In the genomic region with DNA sequence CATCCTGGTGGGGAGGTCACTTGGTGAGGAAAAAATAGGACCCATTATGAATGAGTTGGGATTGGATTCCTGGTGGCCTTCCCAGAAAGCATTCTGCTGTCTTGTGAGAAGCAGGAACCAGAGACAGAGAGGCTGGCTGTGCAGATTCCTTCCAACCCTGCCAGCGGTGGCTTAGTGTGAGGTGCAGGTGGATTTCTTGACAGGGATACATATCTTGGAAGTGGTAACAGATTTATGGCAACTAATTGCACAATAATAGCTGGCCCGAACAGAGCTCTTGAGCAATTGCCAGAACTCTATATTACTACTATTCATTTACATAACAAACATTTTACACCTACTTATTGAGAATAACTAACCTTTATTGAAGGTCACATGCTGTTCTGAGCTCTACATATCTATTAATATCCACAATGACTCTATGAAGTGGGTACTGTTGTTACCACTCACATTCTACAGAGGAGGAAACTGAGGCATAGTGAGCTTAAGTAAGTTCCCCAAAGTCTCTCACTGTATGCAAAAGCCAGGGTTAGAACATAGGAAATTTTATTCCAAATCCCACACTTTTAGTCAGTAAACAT, we compare ENCODE assay signal across 23 cellular contexts.
DNase-seq lines count a peak whose midpoint lies in the region; ATAC-seq, FAIRE-seq and TF ChIP-seq lines count a peak whose summit lies in the region.
"Had no signal": no experiment of that assay in that cellular context is flagged by ENCODE, and none has a peak within 500 bp of the region (broad histone marks: within the 10 kb centered on the region; RNA-seq: fewer than 3 reads in every experiment).

No MANE protein-coding gene starts in this region.

- no peaks in the 10 kb centered on the region for H3K36me3 Mint-ChIP-seq in activated naive CD8-positive, alpha-beta T cell treated with anti-CD3 and anti-CD28 coated beads for 36 hours
- H3K36me3 Mint-ChIP-seq: IgD-negative memory B cell; mesothelial cell of epicardium; naive thymus-derived CD8-positive, alpha-beta T cell had no signal

- peak; percentile 89 for ATAC-seq in Right ventricle myocardium superior (ENCODE audit: poor library complexity)
- peak; percentile 35 to 70 for ATAC-seq in right cardiac atrium
- ATAC-seq: naive thymus-derived CD8-positive, alpha-beta T cell; sciatic nerve had no signal

- H3K9me3 Mint-ChIP-seq in activated naive CD8-positive, alpha-beta T cell treated with anti-CD3 and anti-CD28 coated beads for 36 hours: no peaks in the 10 kb centered on the region
- H3K9me3 Mint-ChIP-seq: activated naive CD4-positive, alpha-beta T cell treated with anti-CD3 and anti-CD28 coated beads for 36 hours; activated T-cell treated with anti-CD3 and anti-CD28 coated beads, Interleukin-2, amount 50 U/mL, for 24 hours; H9; IgD-negative memory B cell; naive thymus-derived CD8-positive, alpha-beta T cell had no signal

- H3K4me3 ChIP-seq in bronchial epithelial cell (ENCODE audit: low read depth, low read length) (no peak overlapping the region), right cardiac atrium (ENCODE audit: low read length) (no peak overlapping the region)

- FAIRE-seq in bronchial epithelial cell (lab: Jason Lieb, UNC): no peak

- H3K27ac Mint-ChIP-seq in activated naive CD8-positive, alpha-beta T cell treated with anti-CD3 and anti-CD28 coated beads for 36 hours: no peak overlapping the region
- H3K27ac Mint-ChIP-seq: activated naive CD4-positive, alpha-beta T cell treated with anti-CD3 and anti-CD28 coated beads for 36 hours; activated T-cell treated with anti-CD3 and anti-CD28 coated beads, Interleukin-2, amount 50 U/mL, for 24 hours; IgD-negative memory B cell; mesothelial cell of epicardium had no signal

- no peaks in the 10 kb centered on the region for H3K36me3 ChIP-seq in bronchial epithelial cell (ENCODE audit: control insufficient read depth, insufficient read depth, low read length)
- H3K36me3 ChIP-seq: BE2C had no signal

- H3K4me3 Mint-ChIP-seq in activated naive CD8-positive, alpha-beta T cell treated with anti-CD3 and anti-CD28 coated beads for 36 hours: no peak overlapping the region
- H3K4me3 Mint-ChIP-seq: activated naive CD4-positive, alpha-beta T cell treated with anti-CD3 and anti-CD28 coated beads for 36 hours; activated T-cell treated with anti-CD3 and anti-CD28 coated beads, Interleukin-2, amount 50 U/mL, for 24 hours; IgD-negative memory B cell; mesothelial cell of epicardium; naive thymus-derived CD8-positive, alpha-beta T cell had no signal

- H3K27me3 ChIP-seq in bronchial epithelial cell (ENCODE audit: control insufficient read depth, insufficient read depth, low read length) (no peaks in the 10 kb centered on the region), right cardiac atrium (ENCODE audit: control insufficient read depth, insufficient read depth) (no peaks in the 10 kb centered on the region)
- H3K27me3 ChIP-seq: BE2C had no signal

- H3K27me3 Mint-ChIP-seq in activated naive CD8-positive, alpha-beta T cell treated with anti-CD3 and anti-CD28 coated beads for 36 hours: peaks cover 9% of the 10 kb centered on the region

- peaks cover 31% of the 10 kb centered on the region for H3K4me1 Mint-ChIP-seq in activated naive CD8-positive, alpha-beta T cell treated with anti-CD3 and anti-CD28 coated beads for 36 hours
- H3K4me1 Mint-ChIP-seq: H9 had no signal

- peaks cover 11% of the 10 kb centered on the region for H3K4me1 ChIP-seq in right cardiac atrium (ENCODE audit: control insufficient read depth, insufficient read depth, low read length)
- H3K4me1 ChIP-seq: BE2C had no signal

- WGBS in right cardiac atrium: 54% methylated on average over 2 of the region's 2 CpGs

- DNase-seq in Right ventricle myocardium superior: no peak
- DNase-seq in cardiac septum (ENCODE audit: low spot score): no peak
- peak; percentile 59 for DNase-seq in bronchial epithelial cell (ENCODE audit: low read depth)
- peak in 1 of 3 donors; percentile 24 for DNase-seq in right cardiac atrium
- no peak for DNase-seq in effector CD8-positive, alpha-beta T cell (lab: John Stamatoyannopoulos, UW)
- no peak for DNase-seq in central memory CD4-positive, alpha-beta T cell
- DNase-seq in occipital lobe (lab: John Stamatoyannopoulos, UW): no peak
- DNase-seq in activated naive CD8-positive, alpha-beta T cell treated with anti-CD3 and anti-CD28 coated beads for 36 hours: no peak
- DNase-seq: activated naive CD4-positive, alpha-beta T cell treated with anti-CD3 and anti-CD28 coated beads for 36 hours; activated T-cell treated with anti-CD3 and anti-CD28 coated beads, Interleukin-2, amount 50 U/mL, for 24 hours; BE2C; caudate nucleus; DMS79; glutamatergic neuron; H9; naive thymus-derived CD8-positive, alpha-beta T cell; NCI-H524 treated with DMSO at 0.1 percent for 48 hours; SIG-M5; stimulated activated CD4-positive, alpha-beta T cell treated with anti-CD3 and anti-CD28 coated beads, Interleukin-15, amount 100 ng/mL, for 24 hours; T-helper 1 cell had no signal

- TF ChIP-seq CTCF in bronchial epithelial cell (IDR thresholded peaks at IDR 0.05; ENCODE audit: insufficient read depth, low read length, severe bottlenecking): no peak

- H3K27ac ChIP-seq in right cardiac atrium (ENCODE audit: low read length): no peak overlapping the region

- intact Hi-C loops in Right ventricle myocardium superior (cut with DNase I): no loop called here
- intact Hi-C loops in cardiac septum (cut with DNase I): loop anchor here (10.0 kb wide), 1 partner anchor 285 kb away; no protein-coding TSS in a partner anchor
- intact Hi-C loops in right cardiac atrium (cut with DNase I): loop anchor here in 1 of 4 donors (10.0 kb wide), 1 partner anchor 235 kb away; no protein-coding TSS in a partner anchor

- H3K9me3 ChIP-seq in right cardiac atrium (ENCODE audit: control insufficient read depth, low read length): no peaks in the 10 kb centered on the region
- H3K9me3 ChIP-seq: BE2C had no signal
